Comparison of ENCODE assay signal across 10 cellular contexts in genomic region chr4:36338973-36339372, GRCh38. TPM values are rescaled to one million over a fixed set of nuclear protein-coding genes. Genes with fewer than 3 reads are reported as not detected.
"Had no signal": no experiment of that assay in that cellular context is flagged by ENCODE, and none has a peak within 500 bp of the region (broad histone marks: within the 10 kb centered on the region; RNA-seq: fewer than 3 reads in every experiment).

No MANE protein-coding gene starts in this region.

- FAIRE-seq: H1, H54 had no signal

- H3K4me3 ChIP-seq: GM23338 had no signal

- ATAC-seq: GM23338 had no signal

- DNase-seq: H9, HCEC 1CT, IMR-90, KBM-7 had no signal

- H3K4me1 Mint-ChIP-seq: GM23338, H9 had no signal

- H3K4me3 Mint-ChIP-seq: GM23338, H9 had no signal

- H3K27ac ChIP-seq: HL-60, KMS-11 had no signal

- H3K4me2 ChIP-seq: GM23338, KMS-11 had no signal

- H3K27ac Mint-ChIP-seq: GM23338, H9 had no signal

RNA-seq across cellular contexts. Expression of gene DTHD1, which starts 57.6 kb away (rescaled TPM):
- total RNA-seq: GM23338, H1, H9, HT1080, IMR-90 had no signal
- polyA plus RNA-seq: GM23338, H1, IMR-90 had no signal
